In genomic region chr1:40997096-40997495, GRCh38 we compare ENCODE assay signal across 16 cellular contexts. TPM values are rescaled to one million over a fixed set of nuclear protein-coding genes. Genes with fewer than 3 reads are reported as not detected.
DNase-seq lines count a peak whose midpoint lies in the region; ATAC-seq and TF ChIP-seq lines count a peak whose summit lies in the region.
"Had no signal": no experiment of that assay in that cellular context is flagged by ENCODE, and none has a peak within 500 bp of the region (broad histone marks: within the 10 kb centered on the region; RNA-seq: fewer than 3 reads in every experiment).

No MANE protein-coding gene starts in this region.

- POLR2A ChIA-PET in HEK293 (lab: Yijun Ruan, JAX), result interaction anchor here (1.8 kb wide), 1 partner anchor 18 kb away, joined by 7 read pairs; the partner anchor contains the start of gene CTPS1

- peaks cover 60% of the 10 kb centered on the region for H3K36me3 Mint-ChIP-seq in central memory CD8-positive, alpha-beta T cell (ENCODE audit: insufficient read depth)
- peaks cover 100% of the 10 kb centered on the region for H3K36me3 Mint-ChIP-seq in stimulated activated effector memory CD8-positive, alpha-beta T cell treated with anti-CD3 and anti-CD28 coated beads, Interleukin-12 subunit alpha, Interleukin-12 subunit beta, amount 100 ng/mL, for 72 hours

- CTCF ChIA-PET in HEK293 (lab: Yijun Ruan, JAX), result interaction anchor here (0.5 kb wide), 1 partner anchor 18 kb away, joined by 3 read pairs; no protein-coding TSS in a partner anchor

- H3K4me3 Mint-ChIP-seq in central memory CD8-positive, alpha-beta T cell, result no peak overlapping the region
- no peak overlapping the region for H3K4me3 Mint-ChIP-seq in stimulated activated effector memory CD8-positive, alpha-beta T cell treated with anti-CD3 and anti-CD28 coated beads, Interleukin-12 subunit alpha, Interleukin-12 subunit beta, amount 100 ng/mL, for 72 hours
- H3K4me3 Mint-ChIP-seq: CD4-positive, alpha-beta T cell had no signal

- H3K9me3 Mint-ChIP-seq in central memory CD8-positive, alpha-beta T cell, result no peaks in the 10 kb centered on the region
- H3K9me3 Mint-ChIP-seq in stimulated activated effector memory CD8-positive, alpha-beta T cell treated with anti-CD3 and anti-CD28 coated beads, Interleukin-12 subunit alpha, Interleukin-12 subunit beta, amount 100 ng/mL, for 72 hours, result no peaks in the 10 kb centered on the region
- H3K9me3 Mint-ChIP-seq: CD4-positive, alpha-beta T cell had no signal

- peak; percentile 51 for DNase-seq in SK-N-DZ (ENCODE audit: low spot score)
- no peak for DNase-seq in central memory CD8-positive, alpha-beta T cell (ENCODE audit: low spot score in 2 of 2)
- no peak for DNase-seq in stimulated activated effector memory CD8-positive, alpha-beta T cell treated with anti-CD3 and anti-CD28 coated beads, Interleukin-12 subunit alpha, Interleukin-12 subunit beta, amount 100 ng/mL, for 72 hours (ENCODE audit: low spot score in 2 of 2)
- DNase-seq in OCI-M2 (lab: John Stamatoyannopoulos, UW; ENCODE audit: unreplicated experiment), result no peak
- no peak for DNase-seq in iPS-NIHi7 (ENCODE audit: extremely low spot score)
- no peak for DNase-seq in mesenteric fat pad (ENCODE audit: low spot score)
- DNase-seq: AML-193; Caco-2; CD4-positive, alpha-beta T cell; IMR-90 had no signal

- H3K36me3 ChIP-seq in HEK293 (ENCODE audit: control insufficient read depth in 2 of 2, insufficient read depth in 1 of 2, low read length in 2 of 2), result peaks cover 70 to 99% of the 10 kb centered on the region in 2 experiments

- H3K27ac ChIP-seq in HEK293 (ENCODE audit: extremely low read depth, low read depth, low read length), result no peak overlapping the region
- H3K27ac ChIP-seq: 22Rv1, C4-2B had no signal

- H3K4me1 Mint-ChIP-seq in central memory CD8-positive, alpha-beta T cell, result no peaks in the 10 kb centered on the region
- peaks cover 17% of the 10 kb centered on the region for H3K4me1 Mint-ChIP-seq in stimulated activated effector memory CD8-positive, alpha-beta T cell treated with anti-CD3 and anti-CD28 coated beads, Interleukin-12 subunit alpha, Interleukin-12 subunit beta, amount 100 ng/mL, for 72 hours

- no peaks in the 10 kb centered on the region for H3K4me1 ChIP-seq in HEK293 (ENCODE audit: control insufficient read depth, insufficient read depth, low read length)
- H3K4me1 ChIP-seq: Caco-2, HAP-1 had no signal

- H3K27ac Mint-ChIP-seq in central memory CD8-positive, alpha-beta T cell (ENCODE audit: low read depth), result peak overlapping the region; percentile 74
- peak overlapping the region; percentile 84 for H3K27ac Mint-ChIP-seq in stimulated activated effector memory CD8-positive, alpha-beta T cell treated with anti-CD3 and anti-CD28 coated beads, Interleukin-12 subunit alpha, Interleukin-12 subunit beta, amount 100 ng/mL, for 72 hours
- H3K27ac Mint-ChIP-seq: CD4-positive, alpha-beta T cell had no signal

- no peaks in the 10 kb centered on the region for H3K27me3 Mint-ChIP-seq in central memory CD8-positive, alpha-beta T cell
- H3K27me3 Mint-ChIP-seq: CD4-positive, alpha-beta T cell had no signal

- TF ChIP-seq CTCF in HEK293 (tag by site-specific recombination; IDR thresholded peaks at IDR 0.05), result no peak

- no peak overlapping the region for H3K4me3 ChIP-seq in HEK293 (ENCODE audit: low read depth, low read length)
- H3K4me3 ChIP-seq: A549, HAP-1 had no signal

- no peaks in the 10 kb centered on the region for H3K9me3 ChIP-seq in HEK293 (ENCODE audit: control insufficient read depth, insufficient read depth, low read depth, low read length)
- H3K9me3 ChIP-seq: A549, Caco-2, HAP-1 had no signal

- ATAC-seq in central memory CD8-positive, alpha-beta T cell (replicated peaks; ENCODE audit: extremely low read depth, poor library complexity, severe bottlenecking), result no peak
- ATAC-seq in stimulated activated effector memory CD8-positive, alpha-beta T cell treated with anti-CD3 and anti-CD28 coated beads, Interleukin-12 subunit alpha, Interleukin-12 subunit beta, amount 100 ng/mL, for 72 hours, result no peak

TF ChIP-seq in HEK293, 187 proteins besides CTCF, POLR2A, EP300 and RAD21:
- TF ChIP-seq GLI2 (tag by site-specific recombination; IDR thresholded peaks at IDR 0.05; ENCODE audit: borderline replicate concordance, low read depth) (no peak), BCL6B (tag by site-specific recombination; IDR thresholded peaks at IDR 0.05) (no peak), ZBTB10 (tag by site-specific recombination; IDR thresholded peaks at IDR 0.05) (no peak), ZNF362 (tag by site-specific recombination; IDR thresholded peaks at IDR 0.05) (no peak), ZNF16 (tag by site-specific recombination; IDR thresholded peaks at IDR 0.05; ENCODE audit: low read depth) (no peak), ZNF777 (tag by site-specific recombination; IDR thresholded peaks at IDR 0.05; ENCODE audit: borderline replicate concordance) (no peak), HOXA7 (CRISPR knock-in tag; IDR thresholded peaks at IDR 0.05; ENCODE audit: borderline replicate concordance) (no peak), ZBTB49 (tag by site-specific recombination; IDR thresholded peaks at IDR 0.05; ENCODE audit: low read depth) (no peak), ZNF121 (tag by site-specific recombination; IDR thresholded peaks at IDR 0.05) (0 out of 2 replicates have a peak, but pooled peaks have one; percentile 33)
TF ChIP-seq in HEK293: peak in this region for 1.

RNA-seq across cellular contexts. Expression of gene CTPS1, which starts 17.6 kb away (rescaled TPM):
- 73.4 and 89.0 TPM in 2 replicates for polyA plus RNA-seq in SK-N-DZ (2014; cell fraction: cytosol; rRNA removed)
- polyA plus RNA-seq in SK-N-DZ (2014; cell fraction: nucleus; rRNA removed), result 104 and 179 TPM in 2 replicates
- 18.4 TPM for total RNA-seq in mesenteric fat pad

RNA-seq across cellular contexts. Expression of gene SLFNL1, which starts 24.4 kb away (rescaled TPM):
- polyA plus RNA-seq in SK-N-DZ (2014; cell fraction: cytosol; rRNA removed), result 0.05 TPM in 1 of 2 replicates, not detected in the other
- polyA plus RNA-seq in SK-N-DZ (2014; cell fraction: nucleus; rRNA removed), result 0.20 and 1.4 TPM in 2 replicates
- 0.22 TPM for total RNA-seq in mesenteric fat pad
- total RNA-seq: H1 had no signal
- polyA plus RNA-seq: H1 had no signal
